In genomic region chr1:1144122-1144842, GRCh38 we compare ENCODE assay signal across 1 cellular context.
TF ChIP-seq lines count a peak whose summit lies in the region.

No MANE protein-coding gene starts in this region.

TF ChIP-seq in K562, 482 proteins besides CTCF, POLR2A, EP300 and RAD21:
- TF ChIP-seq ZNF407 (IDR thresholded peaks at IDR 0.05; ENCODE audit: low read depth) = no peak
- TF ChIP-seq HEY1 (CRISPR knock-in tag; IDR thresholded peaks at IDR 0.05; ENCODE audit: borderline replicate concordance) = no peak
- peak; percentile 60 for TF ChIP-seq L3MBTL2 (IDR thresholded peaks at IDR 0.05)
- peak; percentile 34; the same call in 1 of the 2 replicates for TF ChIP-seq RBFOX2 (IDR thresholded peaks at IDR 0.05; ENCODE audit: low read depth, low read length)
- no peak for TF ChIP-seq ZNF274 (IDR thresholded peaks at IDR 0.05; ENCODE audit: borderline replicate concordance, low read depth, low read length)
- no peak for TF ChIP-seq ZNF668 (CRISPR knock-in tag; IDR thresholded peaks at IDR 0.05)
- no peak for TF ChIP-seq ZNF311 (CRISPR knock-in tag; IDR thresholded peaks at IDR 0.05)
- TF ChIP-seq CTCFL (IDR thresholded peaks at IDR 0.05; ENCODE audit: borderline replicate concordance, insufficient read depth, low read depth, low read length, poor library complexity, severe bottlenecking) = no peak
- no peak for TF ChIP-seq HOMEZ (CRISPR knock-in tag; IDR thresholded peaks at IDR 0.05)
- TF ChIP-seq CEBPG (CRISPR knock-in tag; IDR thresholded peaks at IDR 0.05) = peak; percentile 74
- peak in 1 of 2 experiments; percentile 68; a peak in 2 of 4 replicates for TF ChIP-seq CEBPG (tag; conservative IDR thresholded peaks at IDR 0.05 in 1 of 2, IDR thresholded peaks at IDR 0.05 in 1 of 2)
- TF ChIP-seq HMGN3 (IDR thresholded peaks at IDR 0.05; ENCODE audit: borderline replicate concordance, extremely low read depth, insufficient read length, low read depth, low read length) = peak; percentile 13
- TF ChIP-seq POLR2G (IDR thresholded peaks at IDR 0.05; ENCODE audit: low read depth, low read length) = 0 out of 2 replicates have a peak, but pooled peaks have one; percentile 9
- no peak for TF ChIP-seq XRCC4 (IDR thresholded peaks at IDR 0.05; ENCODE audit: extremely low read depth, insufficient read depth, insufficient read length)
- 0 out of 2 replicates have a peak, but pooled peaks have one; percentile 1 for TF ChIP-seq TFAP4 (CRISPR knock-in tag; IDR thresholded peaks at IDR 0.05; ENCODE audit: borderline replicate concordance)
- no peak for TF ChIP-seq ZNF766 (CRISPR knock-in tag; conservative IDR thresholded peaks at IDR 0.05)
- TF ChIP-seq ZFPM2 (CRISPR knock-in tag; IDR thresholded peaks at IDR 0.05) = no peak
- TF ChIP-seq ATF3 (IDR thresholded peaks at IDR 0.05) = peak; percentile 58; the same call in 1 of the 2 replicates
- TF ChIP-seq ATF3 (CRISPR knock-in tag; conservative IDR thresholded peaks at IDR 0.05) = no peak
- TF ChIP-seq SMAD4 (CRISPR knock-in tag; conservative IDR thresholded peaks at IDR 0.05) = 0 out of 2 replicates have a peak, but pooled peaks have one; percentile 56
- peak; percentile 65 for TF ChIP-seq ATF4 (CRISPR knock-in tag; IDR thresholded peaks at IDR 0.05)
- TF ChIP-seq HMG20A (CRISPR knock-in tag; conservative IDR thresholded peaks at IDR 0.05) = no peak
- TF ChIP-seq PATZ1 (CRISPR knock-in tag; IDR thresholded peaks at IDR 0.05; ENCODE audit: borderline replicate concordance) = no peak
- no peak for TF ChIP-seq PTTG1 (tag; IDR thresholded peaks at IDR 0.05; ENCODE audit: low read depth)
- 0 out of 2 replicates have a peak, but pooled peaks have one; percentile 21 for TF ChIP-seq CXXC5 (CRISPR knock-in tag; IDR thresholded peaks at IDR 0.05)
- no peak for TF ChIP-seq ZBTB9 (CRISPR knock-in tag; IDR thresholded peaks at IDR 0.05)
- TF ChIP-seq ZNF143 (CRISPR knock-in tag; IDR thresholded peaks at IDR 0.05) = no peak
- TF ChIP-seq SOX6 (IDR thresholded peaks at IDR 0.05) = no peak
- no peak for TF ChIP-seq ASH1L (IDR thresholded peaks at IDR 0.05; ENCODE audit: borderline replicate concordance, low read depth, partially characterized antibody)
- peak in 1 of 2 experiments; percentile 59 for TF ChIP-seq E2F6 (IDR thresholded peaks at IDR 0.05; ENCODE audit: borderline replicate concordance in 1 of 2, extremely low read depth in 1 of 2, insufficient read depth in 1 of 2, insufficient read length in 1 of 2, low read depth in 1 of 2, low read length in 1 of 2, poor library complexity in 1 of 2, severe bottlenecking in 1 of 2)
- no peak for TF ChIP-seq ZNF436 (CRISPR knock-in tag; IDR thresholded peaks at IDR 0.05)
- TF ChIP-seq SPI1 (IDR thresholded peaks at IDR 0.05; ENCODE audit: borderline replicate concordance, low read depth, low read length) = no peak
- peak; percentile 46 for TF ChIP-seq ZFX (CRISPR knock-in tag; IDR thresholded peaks at IDR 0.05)
- peak; percentile 77; the same call in 1 of the 2 replicates for TF ChIP-seq ZBTB33 (CRISPR knock-in tag; IDR thresholded peaks at IDR 0.05)
- no peak for TF ChIP-seq ZBTB8A (IDR thresholded peaks at IDR 0.05; ENCODE audit: partially characterized antibody)
- no peak for TF ChIP-seq TEAD4 (IDR thresholded peaks at IDR 0.05; ENCODE audit: low read length)
- no peak for TF ChIP-seq TEAD4 (CRISPR knock-in tag; IDR thresholded peaks at IDR 0.05; ENCODE audit: borderline replicate concordance)
